In genomic region chr7:43847496-43847895, GRCh38 we compare ENCODE assay signal across 1 cellular context.
A peak's percentile ranks its signal among the peaks of the same experiment; 100 is the strongest.
TF ChIP-seq lines count a peak whose summit lies in the region.

No MANE protein-coding gene starts in this region.

TF ChIP-seq in K562, 482 proteins besides CTCF, POLR2A, EP300 and RAD21:
- TF ChIP-seq, protein P1, sequence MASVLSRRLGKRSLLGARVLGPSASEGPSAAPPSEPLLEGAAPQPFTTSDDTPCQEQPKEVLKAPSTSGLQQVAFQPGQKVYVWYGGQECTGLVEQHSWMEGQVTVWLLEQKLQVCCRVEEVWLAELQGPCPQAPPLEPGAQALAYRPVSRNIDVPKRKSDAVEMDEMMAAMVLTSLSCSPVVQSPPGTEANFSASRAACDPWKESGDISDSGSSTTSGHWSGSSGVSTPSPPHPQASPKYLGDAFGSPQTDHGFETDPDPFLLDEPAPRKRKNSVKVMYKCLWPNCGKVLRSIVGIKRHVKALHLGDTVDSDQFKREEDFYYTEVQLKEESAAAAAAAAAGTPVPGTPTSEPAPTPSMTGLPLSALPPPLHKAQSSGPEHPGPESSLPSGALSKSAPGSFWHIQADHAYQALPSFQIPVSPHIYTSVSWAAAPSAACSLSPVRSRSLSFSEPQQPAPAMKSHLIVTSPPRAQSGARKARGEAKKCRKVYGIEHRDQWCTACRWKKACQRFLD (CRISPR knock-in tag; IDR thresholded peaks at IDR 0.05), result no peak
- peak; percentile 61 for TF ChIP-seq MEIS2 (IDR thresholded peaks at IDR 0.05; ENCODE audit: partially characterized antibody)
